13 cellular contexts compared by ENCODE assay signal in the genomic region with DNA sequence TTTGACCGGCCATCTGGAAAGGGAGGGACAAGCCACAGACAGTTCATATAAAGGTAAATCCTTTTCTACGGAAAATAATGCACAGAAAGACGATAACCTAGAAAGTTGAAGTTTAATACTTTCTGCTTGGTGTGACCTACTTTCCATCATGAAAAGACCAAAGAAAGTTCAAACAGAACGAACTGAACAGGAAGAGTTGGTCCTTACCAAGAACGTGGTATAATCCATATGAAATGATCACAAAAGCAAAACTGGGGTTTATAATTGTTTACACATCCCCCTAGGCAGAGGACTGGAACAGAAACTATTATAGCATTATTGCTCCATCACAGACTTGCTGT.
DNase-seq lines count a peak whose midpoint lies in the region; ATAC-seq and TF ChIP-seq lines count a peak whose summit lies in the region.
"Had no signal": no experiment of that assay in that cellular context is flagged by ENCODE, and none has a peak within 500 bp of the region (broad histone marks: within the 10 kb centered on the region; RNA-seq: fewer than 3 reads in every experiment).

No MANE protein-coding gene starts in this region.

- no peaks in the 10 kb centered on the region for H3K27me3 ChIP-seq in right cardiac atrium (ENCODE audit: control insufficient read depth, insufficient read depth)
- peaks cover 10% of the 10 kb centered on the region for H3K27me3 ChIP-seq in endocrine pancreas (ENCODE audit: control insufficient read depth, insufficient read depth, low read length)
- H3K27me3 ChIP-seq: cardiac muscle cell had no signal

- H3K9me3 ChIP-seq in right cardiac atrium (ENCODE audit: control insufficient read depth, low read length) (no peaks in the 10 kb centered on the region), endocrine pancreas (ENCODE audit: control insufficient read depth, low read length) (no peaks in the 10 kb centered on the region)
- H3K9me3 ChIP-seq: prostate gland had no signal

- WGBS in right cardiac atrium = 36% methylated on average over 5 of the region's 5 CpGs

- CTCF ChIA-PET in GM10248 (lab: Yijun Ruan, JAX) = interaction anchor here (1.4 kb wide), 1 partner anchor 14 kb away, joined by 3 read pairs; no protein-coding TSS in a partner anchor

- POLR2A ChIA-PET in GM10248 (lab: Yijun Ruan, JAX) = no interaction called here

- peaks cover 11% of the 10 kb centered on the region for H3K4me1 Mint-ChIP-seq in osteocyte (ENCODE audit: unreplicated experiment)
- H3K4me1 Mint-ChIP-seq: T-helper 17 cell had no signal

- peak overlapping the region; percentile 25 for H3K4me3 ChIP-seq in right cardiac atrium (ENCODE audit: low read length)
- H3K4me3 ChIP-seq in endocrine pancreas (ENCODE audit: control insufficient read depth, insufficient read depth, low read length) = peak overlapping the region; percentile 4
- H3K4me3 ChIP-seq: cardiac muscle cell, prostate gland had no signal

- intact Hi-C loops in right cardiac atrium (cut with DNase I) = no loop called here
- intact Hi-C loops in Right ventricle myocardium inferior (cut with DNase I) = no loop called here

- H3K4me1 ChIP-seq in right cardiac atrium (ENCODE audit: control insufficient read depth, insufficient read depth, low read length) = no peaks in the 10 kb centered on the region
- H3K4me1 ChIP-seq in endocrine pancreas (ENCODE audit: control insufficient read depth, insufficient read depth, low read length) = no peaks in the 10 kb centered on the region
- H3K4me1 ChIP-seq: prostate gland had no signal

- H3K36me3 Mint-ChIP-seq in osteocyte (ENCODE audit: unreplicated experiment) = no peaks in the 10 kb centered on the region

- DNase-seq in right cardiac atrium (no peak), Right ventricle myocardium inferior (ENCODE audit: missing footprints) (no peak), osteocyte (ENCODE audit: extremely low spot score, unreplicated experiment) (no peak), GM10248 (ENCODE audit: extremely low spot score) (no peak), NCI-H345 (lab: John Stamatoyannopoulos, UW) (no peak), NK-92 (lab: John Stamatoyannopoulos, UW; ENCODE audit: unreplicated experiment) (no peak)
- DNase-seq: activated CD4-positive, alpha-beta T cell treated with anti-CD3 and anti-CD28 coated beads, Interleukin-2, amount 50 U/mL, for 4 hours; activated effector memory CD4-positive, alpha-beta T cell treated with anti-CD3 and anti-CD28 coated beads, Interleukin-2, amount 50 U/mL, for 16 hours; T-helper 17 cell had no signal

- ATAC-seq in right cardiac atrium (no peak), Right ventricle myocardium inferior (no peak), GM21367 (IDR thresholded peaks at IDR 0.05; ENCODE audit: unreplicated experiment) (no peak)
- ATAC-seq: T-helper 17 cell had no signal

- peak overlapping the region; percentile 15 for H3K4me3 Mint-ChIP-seq in osteocyte (ENCODE audit: unreplicated experiment)
- H3K4me3 Mint-ChIP-seq: T-helper 17 cell had no signal

- H3K36me3 ChIP-seq in endocrine pancreas (ENCODE audit: control insufficient read depth, insufficient read depth, low read length) = no peaks in the 10 kb centered on the region
- H3K36me3 ChIP-seq: cardiac muscle cell, prostate gland had no signal

- no peak overlapping the region for H3K27ac ChIP-seq in right cardiac atrium (ENCODE audit: low read length)
- H3K27ac ChIP-seq: cardiac muscle cell had no signal

- H3K9me3 Mint-ChIP-seq in osteocyte (ENCODE audit: unreplicated experiment) = no peaks in the 10 kb centered on the region

- H3K27me3 Mint-ChIP-seq in osteocyte (ENCODE audit: unreplicated experiment) = peaks cover 39% of the 10 kb centered on the region

- no peak for TF ChIP-seq CTCF in osteocyte (IDR thresholded peaks at IDR 0.05)
- TF ChIP-seq CTCF in GM10248 (IDR thresholded peaks at IDR 0.05; ENCODE audit: control extremely low read depth, extremely low read depth, low read depth, missing control alignments) = no peak

- H3K9ac ChIP-seq in endocrine pancreas (ENCODE audit: control insufficient read depth, insufficient read depth, low read length) = no peak overlapping the region

- H3K27ac Mint-ChIP-seq in osteocyte (ENCODE audit: unreplicated experiment) = no peak overlapping the region
- H3K27ac Mint-ChIP-seq: T-helper 17 cell had no signal
